1 cellular context compared by ENCODE assay signal in genomic region chr19:38233740-38234251, GRCh38.
TF ChIP-seq lines count a peak whose summit lies in the region.

No MANE protein-coding gene starts in this region.

TF ChIP-seq in HepG2, 621 proteins besides CTCF, POLR2A, EP300 and RAD21 (continued from another document):
- no peak for TF ChIP-seq TCF7 (IDR thresholded peaks at IDR 0.05; ENCODE audit: low read depth)
- TF ChIP-seq ZSCAN12 (CRISPR knock-in tag; IDR thresholded peaks at IDR 0.05), result no peak
- TF ChIP-seq ZNF644 (CRISPR knock-in tag; IDR thresholded peaks at IDR 0.05; ENCODE audit: low read depth), result no peak
- TF ChIP-seq ZNF331 (CRISPR knock-in tag; IDR thresholded peaks at IDR 0.05), result no peak
- TF ChIP-seq SIN3A (IDR thresholded peaks at IDR 0.05; ENCODE audit: borderline replicate concordance, low read depth, low read length), result no peak
- TF ChIP-seq ZNF816 (CRISPR knock-in tag; IDR thresholded peaks at IDR 0.05; ENCODE audit: borderline replicate concordance), result no peak
- TF ChIP-seq RELA (CRISPR knock-in tag; IDR thresholded peaks at IDR 0.05), result no peak
- TF ChIP-seq JUNB (CRISPR knock-in tag; IDR thresholded peaks at IDR 0.05; ENCODE audit: borderline replicate concordance), result no peak
- 0 out of 2 replicates have a peak, but pooled peaks have one; percentile 38 for TF ChIP-seq ZNF784 (CRISPR knock-in tag; IDR thresholded peaks at IDR 0.05; ENCODE audit: borderline replicate concordance)
- no peak for TF ChIP-seq NCOA1 (CRISPR knock-in tag; IDR thresholded peaks at IDR 0.05)
- TF ChIP-seq, protein P1, sequence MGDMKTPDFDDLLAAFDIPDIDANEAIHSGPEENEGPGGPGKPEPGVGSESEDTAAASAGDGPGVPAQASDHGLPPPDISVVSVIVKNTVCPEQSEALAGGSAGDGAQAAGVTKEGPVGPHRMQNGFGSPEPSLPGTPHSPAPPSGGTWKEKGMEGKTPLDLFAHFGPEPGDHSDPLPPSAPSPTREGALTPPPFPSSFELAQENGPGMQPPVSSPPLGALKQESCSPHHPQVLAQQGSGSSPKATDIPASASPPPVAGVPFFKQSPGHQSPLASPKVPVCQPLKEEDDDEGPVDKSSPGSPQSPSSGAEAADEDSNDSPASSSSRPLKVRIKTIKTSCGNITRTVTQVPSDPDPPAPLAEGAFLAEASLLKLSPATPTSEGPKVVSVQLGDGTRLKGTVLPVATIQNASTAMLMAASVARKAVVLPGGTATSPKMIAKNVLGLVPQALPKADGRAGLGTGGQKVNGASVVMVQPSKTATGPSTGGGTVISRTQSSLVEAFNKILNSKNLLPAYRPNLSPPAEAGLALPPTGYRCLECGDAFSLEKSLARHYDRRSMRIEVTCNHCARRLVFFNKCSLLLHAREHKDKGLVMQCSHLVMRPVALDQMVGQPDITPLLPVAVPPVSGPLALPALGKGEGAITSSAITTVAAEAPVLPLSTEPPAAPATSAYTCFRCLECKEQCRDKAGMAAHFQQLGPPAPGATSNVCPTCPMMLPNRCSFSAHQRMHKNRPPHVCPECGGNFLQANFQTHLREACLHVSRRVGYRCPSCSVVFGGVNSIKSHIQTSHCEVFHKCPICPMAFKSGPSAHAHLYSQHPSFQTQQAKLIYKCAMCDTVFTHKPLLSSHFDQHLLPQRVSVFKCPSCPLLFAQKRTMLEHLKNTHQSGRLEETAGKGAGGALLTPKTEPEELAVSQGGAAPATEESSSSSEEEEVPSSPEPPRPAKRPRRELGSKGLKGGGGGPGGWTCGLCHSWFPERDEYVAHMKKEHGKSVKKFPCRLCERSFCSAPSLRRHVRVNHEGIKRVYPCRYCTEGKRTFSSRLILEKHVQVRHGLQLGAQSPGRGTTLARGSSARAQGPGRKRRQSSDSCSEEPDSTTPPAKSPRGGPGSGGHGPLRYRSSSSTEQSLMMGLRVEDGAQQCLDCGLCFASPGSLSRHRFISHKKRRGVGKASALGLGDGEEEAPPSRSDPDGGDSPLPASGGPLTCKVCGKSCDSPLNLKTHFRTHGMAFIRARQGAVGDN (CRISPR knock-in tag; IDR thresholded peaks at IDR 0.05), result peak; percentile 34; the same call in 1 of the 2 replicates
- TF ChIP-seq ZBTB25 (CRISPR knock-in tag; IDR thresholded peaks at IDR 0.05), result no peak
- TF ChIP-seq ZNF558 (CRISPR knock-in tag; IDR thresholded peaks at IDR 0.05; ENCODE audit: borderline replicate concordance), result no peak
- TF ChIP-seq BRD4 (CRISPR knock-in tag; IDR thresholded peaks at IDR 0.05), result no peak
- no peak for TF ChIP-seq ZNF460 (CRISPR knock-in tag; IDR thresholded peaks at IDR 0.05; ENCODE audit: borderline replicate concordance)
- no peak for TF ChIP-seq YEATS2 (CRISPR knock-in tag; IDR thresholded peaks at IDR 0.05; ENCODE audit: borderline replicate concordance)
- TF ChIP-seq NFE2 (CRISPR knock-in tag; IDR thresholded peaks at IDR 0.05), result no peak
- TF ChIP-seq IKZF5 (CRISPR knock-in tag; IDR thresholded peaks at IDR 0.05), result 0 out of 2 replicates have a peak, but pooled peaks have one; percentile 19
- no peak for TF ChIP-seq RFX1 (IDR thresholded peaks at IDR 0.05)
- TF ChIP-seq SALL2 (CRISPR knock-in tag; IDR thresholded peaks at IDR 0.05), result 0 out of 2 replicates have a peak, but pooled peaks have one; percentile 19
- TF ChIP-seq SRY (CRISPR knock-in tag; IDR thresholded peaks at IDR 0.05), result no peak
- no peak for TF ChIP-seq BORCS8-MEF2B (CRISPR knock-in tag; IDR thresholded peaks at IDR 0.05)
- TF ChIP-seq, protein P2, sequence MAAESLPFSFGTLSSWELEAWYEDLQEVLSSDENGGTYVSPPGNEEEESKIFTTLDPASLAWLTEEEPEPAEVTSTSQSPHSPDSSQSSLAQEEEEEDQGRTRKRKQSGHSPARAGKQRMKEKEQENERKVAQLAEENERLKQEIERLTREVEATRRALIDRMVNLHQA (CRISPR knock-in tag; IDR thresholded peaks at IDR 0.05), result no peak
- no peak for TF ChIP-seq ZMAT5 (CRISPR knock-in tag; IDR thresholded peaks at IDR 0.05; ENCODE audit: borderline replicate concordance, low read depth)
- TF ChIP-seq ZNF83 (CRISPR knock-in tag; IDR thresholded peaks at IDR 0.05; ENCODE audit: borderline replicate concordance), result no peak
- no peak for TF ChIP-seq ZC3H4 (CRISPR knock-in tag; IDR thresholded peaks at IDR 0.05; ENCODE audit: borderline replicate concordance)
